19 cellular contexts compared by ENCODE assay signal in genomic region chr5:100852051-100852450, GRCh38. TPM values are rescaled to one million over a fixed set of nuclear protein-coding genes. Genes with fewer than 3 reads are reported as not detected.
DNase-seq lines count a peak whose midpoint lies in the region; ATAC-seq and TF ChIP-seq lines count a peak whose summit lies in the region.
"Had no signal": no experiment of that assay in that cellular context is flagged by ENCODE, and none has a peak within 500 bp of the region (broad histone marks: within the 10 kb centered on the region; RNA-seq: fewer than 3 reads in every experiment).

No MANE protein-coding gene starts in this region.

- H4K20me1 ChIP-seq in BLaER1 treated with 17β-estradiol and CSF1 and Interleukin-3, amounts not matched to agents 10 nM and 100 nM: peaks cover 0 to 13% (median 0%) of the 10 kb centered on the region in 11 experiments; a peak in 4 of 22 replicates
- no peaks in the 10 kb centered on the region for H4K20me1 ChIP-seq in SU-DHL-6 (ENCODE audit: low read depth, low read length)

- no peak overlapping the region for H2BK5ac ChIP-seq in neuronal stem cell (ENCODE audit: low read length)

- H3K79me2 ChIP-seq in SU-DHL-6 (ENCODE audit: insufficient read depth, low read length): peaks cover 42% of the 10 kb centered on the region

- no peak overlapping the region for H3K4me3 ChIP-seq in BLaER1 treated with 17β-estradiol and CSF1 and Interleukin-3, amounts not matched to agents 10 nM and 100 nM
- peak overlapping the region; percentile 34 for H3K4me3 ChIP-seq in SU-DHL-6 (ENCODE audit: insufficient read depth, low read length, poor library complexity, severe bottlenecking)
- no peak overlapping the region for H3K4me3 ChIP-seq in neuronal stem cell (ENCODE audit: low read length in 2 of 2)
- H3K4me3 ChIP-seq: BLaER1, HAP-1 had no signal

- intact Hi-C loops in Right ventricle myocardium superior (cut with DNase I): no loop called here

- no peak overlapping the region for H3K14ac ChIP-seq in neuronal stem cell (ENCODE audit: low read length)

- H3K9me2 ChIP-seq in SU-DHL-6 (replicated peaks; ENCODE audit: insufficient read depth, low read length): no peaks in the 10 kb centered on the region

- no peak for ATAC-seq in Right ventricle myocardium superior (ENCODE audit: poor library complexity)
- ATAC-seq: PC-3 had no signal

- no peak overlapping the region for H4K91ac ChIP-seq in neuronal stem cell (ENCODE audit: low read depth, low read length, poor library complexity)

- H3K79me1 ChIP-seq in neuronal stem cell (ENCODE audit: low read depth, low read length): no peaks in the 10 kb centered on the region

- no peak overlapping the region for H2AK5ac ChIP-seq in neuronal stem cell (ENCODE audit: low read depth, low read length)

- no peak for TF ChIP-seq CTCF in SU-DHL-6 (IDR thresholded peaks at IDR 0.05; ENCODE audit: insufficient read depth, low read length, poor library complexity, severe bottlenecking)

- H4K8ac ChIP-seq in neuronal stem cell (ENCODE audit: low read depth, low read length): no peak overlapping the region

- peak overlapping the region; percentile 65 for H3K23ac ChIP-seq in neuronal stem cell (ENCODE audit: low read depth, low read length, poor library complexity)

- H3K18ac ChIP-seq in neuronal stem cell (ENCODE audit: low read length): no peak overlapping the region

- no peak overlapping the region for H2AFZ ChIP-seq in SU-DHL-6 (ENCODE audit: low read depth, low read length, severe bottlenecking)
- no peak overlapping the region for H2AFZ ChIP-seq in neuronal stem cell (ENCODE audit: low read length)

- no CpG with 5 or more reads among the region's 8 CpGs for WGBS in neuronal stem cell (ENCODE audit: extremely low coverage in 2 of 2, insufficient read length in 2 of 2, insufficient replicate concordance in 1 of 2), 2 donors

- H3K4ac ChIP-seq in neuronal stem cell (ENCODE audit: low read length): no peak overlapping the region

- no peaks in the 10 kb centered on the region for H3K27me3 ChIP-seq in BLaER1 treated with 17β-estradiol and CSF1 and Interleukin-3, amounts not matched to agents 10 nM and 100 nM
- no peaks in the 10 kb centered on the region for H3K27me3 ChIP-seq in SU-DHL-6 (ENCODE audit: low read length)
- H3K27me3 ChIP-seq in neuronal stem cell (ENCODE audit: control insufficient read depth in 3 of 3, insufficient read depth in 3 of 3, low read depth in 1 of 3, low read length in 3 of 3): no peaks in the 10 kb centered on the region
- H3K27me3 ChIP-seq: BLaER1 had no signal

- H2BK15ac ChIP-seq in neuronal stem cell (ENCODE audit: low read length): no peak overlapping the region

- H3K4me2 ChIP-seq in BLaER1 treated with 17β-estradiol and CSF1 and Interleukin-3, amounts not matched to agents 10 nM and 100 nM: peak overlapping the region in 6 of 11 experiments; percentile 23 to 91 (median 70); a peak in 13 of 22 replicates
- H3K4me2 ChIP-seq in SU-DHL-6 (ENCODE audit: low read depth, low read length, poor library complexity, severe bottlenecking) (peak overlapping the region; percentile 94), neuronal stem cell (ENCODE audit: insufficient read depth, low read length, poor library complexity, severe bottlenecking) (no peak overlapping the region)

- DNase-seq in neuronal stem cell (ENCODE audit: low spot score) (no peak), HCEC 1CT (no peak), Right ventricle myocardium superior (no peak), COR-L47 (lab: John Stamatoyannopoulos, UW) (no peak), NCI-H2029 treated with DMSO at 0.1 percent for 48 hours (lab: John Stamatoyannopoulos, UW) (no peak)
- DNase-seq: DMS79, IMR-90, NCI-H1092 treated with DMSO at 0.1 percent for 48 hours, NCI-H146, NCI-H510A, NCI-H748 treated with DMSO at 0.1 percent for 48 hours, PC-3 had no signal

- H3K27ac ChIP-seq in BLaER1 treated with 17β-estradiol and CSF1 and Interleukin-3, amounts not matched to agents 10 nM and 100 nM: peak overlapping the region in 8 of 11 experiments; percentile 40 to 89 (median 80); a peak in 15 of 22 replicates
- H3K27ac ChIP-seq in KOPT-K1 (ENCODE audit: low read depth, low read length, poor library complexity, severe bottlenecking) (peak overlapping the region; percentile 48), SU-DHL-6 (ENCODE audit: low read depth, low read length) (peak overlapping the region; percentile 97), neuronal stem cell (replicated peaks; ENCODE audit: low read length) (no peak overlapping the region)
- H3K27ac ChIP-seq: RWPE1 had no signal

- H2BK12ac ChIP-seq in neuronal stem cell (ENCODE audit: low read length): no peak overlapping the region

- peaks cover 0 to 7% (median 0%) of the 10 kb centered on the region in 11 experiments; a peak in 3 of 22 replicates for H3K9me3 ChIP-seq in BLaER1 treated with 17β-estradiol and CSF1 and Interleukin-3, amounts not matched to agents 10 nM and 100 nM (replicated peaks in 1 of 11)
- no peaks in the 10 kb centered on the region for H3K9me3 ChIP-seq in KOPT-K1 (ENCODE audit: insufficient read depth, low read length, poor library complexity, severe bottlenecking)
- no peaks in the 10 kb centered on the region for H3K9me3 ChIP-seq in SU-DHL-6 (ENCODE audit: insufficient read depth, low read length)
- H3K9me3 ChIP-seq in neuronal stem cell (replicated peaks in 1 of 2; ENCODE audit: control insufficient read depth in 2 of 2, insufficient read depth in 1 of 2, low read depth in 1 of 2, low read length in 2 of 2): no peaks in the 10 kb centered on the region
- H3K9me3 ChIP-seq: BLaER1, HAP-1 had no signal

- H3F3A ChIP-seq in SU-DHL-6 (ENCODE audit: insufficient read depth): peaks cover 56% of the 10 kb centered on the region

- H2BK120ac ChIP-seq in neuronal stem cell (ENCODE audit: low read depth, low read length): no peak overlapping the region

- H3K36me3 ChIP-seq in BLaER1 treated with 17β-estradiol and CSF1 and Interleukin-3, amounts not matched to agents 10 nM and 100 nM: peaks cover 37 to 79% (median 53%) of the 10 kb centered on the region in 11 experiments
- peaks cover 68% of the 10 kb centered on the region for H3K36me3 ChIP-seq in KOPT-K1 (ENCODE audit: insufficient read depth, low read length)
- H3K36me3 ChIP-seq in SU-DHL-6 (ENCODE audit: low read length): peaks cover 18% of the 10 kb centered on the region; the same call in 1 of the 2 replicates
- peaks cover 0 to 61% of the 10 kb centered on the region in 2 donors for H3K36me3 ChIP-seq in neuronal stem cell (replicated peaks in 1 of 2; ENCODE audit: control insufficient read depth in 2 of 2, insufficient read depth in 2 of 2, low read length in 2 of 2)
- H3K36me3 ChIP-seq: HAP-1 had no signal

- peaks cover 38 to 72% (median 46%) of the 10 kb centered on the region in 10 experiments for H3K4me1 ChIP-seq in BLaER1 treated with 17β-estradiol and CSF1 and Interleukin-3, amounts not matched to agents 10 nM and 100 nM
- H3K4me1 ChIP-seq in neuronal stem cell (ENCODE audit: control insufficient read depth in 2 of 2, insufficient read depth in 1 of 2, low read depth in 1 of 2, low read length in 2 of 2): peaks cover 0 to 2% of the 10 kb centered on the region in 2 donors

- peak overlapping the region in 4 of 11 experiments; percentile 38 to 67 (median 52); a peak in 5 of 22 replicates for H3K9ac ChIP-seq in BLaER1 treated with 17β-estradiol and CSF1 and Interleukin-3, amounts not matched to agents 10 nM and 100 nM
- H3K9ac ChIP-seq in SU-DHL-6 (ENCODE audit: low read length): peak overlapping the region; percentile 46
- H3K9ac ChIP-seq in neuronal stem cell (ENCODE audit: low read depth, low read length, poor library complexity): no peak overlapping the region
- H3K9ac ChIP-seq: BLaER1 had no signal

RNA-seq across cellular contexts. Expression of gene ST8SIA4, which starts 51.0 kb away (rescaled TPM):
- polyA plus RNA-seq in neuronal stem cell (2013, experiment 1 of 2): 1.9 TPM
- 1.9 TPM for polyA plus RNA-seq in neuronal stem cell (2013, experiment 2 of 2)
- total RNA-seq in Right ventricle myocardium superior: 2.9 TPM
- total RNA-seq: G401 had no signal
